In genomic region chr2:3111267-3111666, GRCh38 we compare ENCODE assay signal across 25 cellular contexts.
"Had no signal": no experiment of that assay in that cellular context is flagged by ENCODE, and none has a peak within 500 bp of the region (broad histone marks: within the 10 kb centered on the region; RNA-seq: fewer than 3 reads in every experiment).

No MANE protein-coding gene starts in this region.

- ATAC-seq: heart left ventricle; lower lobe of right lung; natural killer cell treated with Interleukin-12 subunit alpha and Interleukin-12 subunit beta and Interleukin-15 and Interleukin-18, amount 100 ng/mL, for 72 hours; psoas muscle; right lobe of liver had no signal

- H3K4me3 ChIP-seq: heart left ventricle, left ventricle myocardium inferior, lower lobe of right lung, neural progenitor cell, psoas muscle, right lobe of liver, stomach, thoracic aorta, transverse colon had no signal

- DNase-seq: cerebellar nuclear complex; effector CD4-positive, alpha-beta T cell; endodermal cell; erythroblast; foreskin melanocyte; hippocampal formation; left ventricle myocardium inferior; lower lobe of right lung; midbrain; nucleus accumbens; retina; right lobe of liver; stimulated activated naive CD4-positive, alpha-beta T cell; stomach; substantia nigra; transverse colon had no signal

- H3K4me1 ChIP-seq: heart left ventricle, left ventricle myocardium inferior, lower lobe of right lung, neural progenitor cell, parathyroid adenoma, psoas muscle, right lobe of liver, stomach, transverse colon had no signal

- H3K27ac ChIP-seq: heart left ventricle, left ventricle myocardium inferior, lower lobe of right lung, neural progenitor cell, parathyroid adenoma, psoas muscle, right lobe of liver, stomach, thoracic aorta, transverse colon had no signal

- H3K27me3 ChIP-seq: heart left ventricle, neural progenitor cell, right lobe of liver, transverse colon had no signal

- H3K9me3 ChIP-seq: heart left ventricle, left ventricle myocardium inferior, lower lobe of right lung, psoas muscle, right lobe of liver, stomach, thoracic aorta, transverse colon had no signal

- FAIRE-seq: colon, endothelial cell of umbilical vein, keratinocyte had no signal

- H3K36me3 ChIP-seq: heart left ventricle, left ventricle myocardium inferior, lower lobe of right lung, neural progenitor cell, right lobe of liver, stomach, thoracic aorta, transverse colon had no signal
